Comparison of ENCODE assay signal across 8 cellular contexts in the genomic region with DNA sequence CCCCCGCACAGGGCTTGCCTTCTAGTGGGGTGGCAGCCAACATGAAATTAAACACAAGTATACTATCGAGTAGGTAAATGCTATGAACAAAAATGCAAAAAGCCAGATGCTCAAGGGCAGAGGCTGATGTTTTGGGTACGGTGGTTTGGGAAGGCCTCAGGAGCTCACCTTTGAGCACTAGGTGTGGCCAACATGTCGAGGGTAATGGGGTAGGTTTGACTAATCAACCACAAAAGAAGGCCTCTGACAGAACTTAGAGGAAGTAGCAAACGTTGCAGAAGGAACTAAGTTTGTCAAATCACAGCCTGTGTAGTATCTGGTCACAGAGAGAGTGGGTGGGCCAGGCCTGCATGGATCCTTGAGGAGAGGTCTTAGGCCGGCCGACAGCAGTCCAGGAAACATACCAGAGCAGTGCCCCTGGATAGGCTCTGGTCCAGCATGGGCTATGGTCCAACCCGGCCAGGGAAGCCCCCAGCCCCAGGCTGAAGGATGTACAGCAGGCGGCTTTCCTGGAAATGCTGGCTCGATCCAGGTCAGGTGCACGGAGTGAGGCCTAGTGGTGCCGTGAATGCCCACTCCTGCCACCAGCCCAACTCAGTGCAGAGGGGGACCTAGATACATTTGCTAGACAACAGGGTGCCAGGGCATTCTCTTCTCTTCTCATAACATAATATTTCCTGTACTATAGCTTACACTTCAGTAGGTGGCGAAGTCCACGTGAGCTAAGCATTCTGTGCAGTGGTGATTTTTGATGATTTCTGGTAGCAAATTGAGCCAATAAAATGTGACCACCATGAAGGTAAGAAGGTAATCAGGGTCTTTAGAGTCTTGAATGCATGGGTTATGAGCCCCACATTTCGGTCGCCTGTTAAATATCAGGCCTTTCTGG. TPM values are rescaled to one million over a fixed set of nuclear protein-coding genes. Genes with fewer than 3 reads are reported as not detected.
A peak's percentile ranks its signal among the peaks of the same experiment; 100 is the strongest.
DNase-seq lines count a peak whose midpoint lies in the region; ATAC-seq and TF ChIP-seq lines count a peak whose summit lies in the region.

No MANE protein-coding gene starts in this region.

- POLR2A ChIA-PET in activated CD4-positive, alpha-beta memory T cell treated with anti-CD3 and anti-CD28 coated beads, Interleukin-2, amount 10 ng/mL, durations not matched to agents 7 days and 5 days (lab: Charles Lee): interaction anchor here (0.8 to 1.9 kb wide), 7 partner anchors 9 to 279 kb away, joined by 3 to 8 read pairs (median 4); a partner anchor contains a TSS

- H3K36me3 ChIP-seq in mucosa of descending colon (ENCODE audit: low read depth): no peaks in the 10 kb centered on the region

- no peaks in the 10 kb centered on the region for H3K4me1 ChIP-seq in mucosa of descending colon (ENCODE audit: low read depth)

- H3K9me3 Mint-ChIP-seq in activated CD4-positive, alpha-beta memory T cell treated with anti-CD3 and anti-CD28 coated beads, Interleukin-2, amount 10 ng/mL, durations not matched to agents 7 days and 5 days: no peaks in the 10 kb centered on the region

- intact Hi-C loops in mucosa of descending colon (cut with DNase I, micrococcal nuclease): no loop called here

- H3K4me3 Mint-ChIP-seq in activated CD4-positive, alpha-beta memory T cell treated with anti-CD3 and anti-CD28 coated beads, Interleukin-2, amount 10 ng/mL, durations not matched to agents 7 days and 5 days: peak overlapping the region; percentile 42

- TF ChIP-seq CTCF in mucosa of descending colon (IDR thresholded peaks at IDR 0.05): no peak

- H3K27ac Mint-ChIP-seq in activated CD4-positive, alpha-beta memory T cell treated with anti-CD3 and anti-CD28 coated beads, Interleukin-2, amount 10 ng/mL, durations not matched to agents 7 days and 5 days: peak overlapping the region; percentile 89

- no peak overlapping the region for H3K4me3 ChIP-seq in mucosa of descending colon

- ATAC-seq in GM18868 (IDR thresholded peaks at IDR 0.05; ENCODE audit: unreplicated experiment) (peak; percentile 82), HG03095 (IDR thresholded peaks at IDR 0.05; ENCODE audit: unreplicated experiment) (peak; percentile 70), mucosa of descending colon (peak; percentile 46), HG03460 (IDR thresholded peaks at IDR 0.05; ENCODE audit: unreplicated experiment) (no peak)

- no peaks in the 10 kb centered on the region for H3K36me3 Mint-ChIP-seq in activated CD4-positive, alpha-beta memory T cell treated with anti-CD3 and anti-CD28 coated beads, Interleukin-2, amount 10 ng/mL, durations not matched to agents 7 days and 5 days (ENCODE audit: low read depth)

- CTCF ChIA-PET in activated CD4-positive, alpha-beta memory T cell treated with anti-CD3 and anti-CD28 coated beads, Interleukin-2, amount 10 ng/mL, durations not matched to agents 7 days and 5 days (lab: Charles Lee): interaction anchor here (0.8 to 1.3 kb wide), 7 partner anchors 10 to 279 kb away, joined by 3 to 4 read pairs (median 3); a partner anchor contains a TSS

- peaks cover 7% of the 10 kb centered on the region for H3K27me3 Mint-ChIP-seq in activated CD4-positive, alpha-beta memory T cell treated with anti-CD3 and anti-CD28 coated beads, Interleukin-2, amount 10 ng/mL, durations not matched to agents 7 days and 5 days

- peak; percentile 66 for DNase-seq in activated CD4-positive, alpha-beta memory T cell treated with anti-CD3 and anti-CD28 coated beads, Interleukin-2, amount 10 ng/mL, durations not matched to agents 7 days and 5 days
- DNase-seq in mucosa of descending colon (no peak), NCI-H1436 treated with DMSO at 0.1 percent for 48 hours (lab: John Stamatoyannopoulos, UW) (no peak), NCI-H526 (lab: John Stamatoyannopoulos, UW) (no peak), germinal center (ENCODE audit: low spot score) (no peak)

- H3K4me1 Mint-ChIP-seq in activated CD4-positive, alpha-beta memory T cell treated with anti-CD3 and anti-CD28 coated beads, Interleukin-2, amount 10 ng/mL, durations not matched to agents 7 days and 5 days: peaks cover 57% of the 10 kb centered on the region

- H3K9me3 ChIP-seq in mucosa of descending colon: no peaks in the 10 kb centered on the region

RNA-seq across cellular contexts. Expression of a gene that starts 56.3 kb away (rescaled TPM):
- total RNA-seq in activated CD4-positive, alpha-beta memory T cell treated with anti-CD3 and anti-CD28 coated beads, Interleukin-2, amount 10 ng/mL, durations not matched to agents 7 days and 5 days: 1 to 10 TPM; 5.1 to 5.6 TPM
- 10 to 100 TPM in 2 of 3 donors, 1 to 10 TPM in 1; 7.6 to 24.2 (median 20.1) TPM for total RNA-seq in mucosa of descending colon
